8 cellular contexts compared by ENCODE assay signal in genomic region chr2:197499594-197500502, GRCh38. TPM values are rescaled to one million over a fixed set of nuclear protein-coding genes. Genes with fewer than 3 reads are reported as not detected.
DNase-seq lines count a peak whose midpoint lies in the region; ATAC-seq and TF ChIP-seq lines count a peak whose summit lies in the region.

Gene HSPD1 (minus strand): TSS chr2:197499840. CDS start chr2:197498848, 992 bp downstream.
Gene HSPE1 (plus strand): TSS chr2:197500379. CDS start chr2:197500437, 58 bp downstream.

- H3K27me3 ChIP-seq in right atrium auricular region: no peaks in the 10 kb centered on the region
- no peaks in the 10 kb centered on the region for H3K27me3 ChIP-seq in uterus

- peaks cover 42% of the 10 kb centered on the region for H3K36me3 ChIP-seq in right atrium auricular region
- H3K36me3 ChIP-seq in uterus: no peaks in the 10 kb centered on the region

- intact Hi-C loops in T-helper 2 cell treated with Interferon-gamma antibody and Interleukin-4, amounts not matched to agents 100 ng/mL and 5 ng/mL, for 36 hours (cut with micrococcal nuclease): loop anchor here (1.0 to 5.0 kb wide), 12 partner anchors 15 to 1337 kb away; partner anchors contain the start of genes ANKRD44, CCDC150, COQ10B and MARS2
- intact Hi-C loops in uterus (cut with DNase I; ENCODE audit: low total_unique reads): loop anchor here (10.0 kb wide), 1 partner anchor 65 kb away; the partner anchor contains the start of gene SF3B1

- DNase-seq in NCI-H187 treated with DMSO at 0.1 percent for 48 hours (lab: John Stamatoyannopoulos, UW) (peak; percentile 62), anterior cingulate cortex (lab: John Stamatoyannopoulos, UW) (peak; percentile 87 to 100 (median 98)), right atrium auricular region (ENCODE audit: low spot score) (peak; percentile 98), pulmonary artery endothelial cell (ENCODE audit: low read depth, low spot score) (peak; percentile 96), uterus (peak; percentile 98 to 99)

- TF ChIP-seq POLR2A in uterus (IDR thresholded peaks at IDR 0.05): peak; percentile 93 to 96

- H3K9me3 ChIP-seq in right atrium auricular region (no peaks in the 10 kb centered on the region), uterus (no peaks in the 10 kb centered on the region)

- ATAC-seq in GM18499 (IDR thresholded peaks at IDR 0.05; ENCODE audit: insufficient read depth, unreplicated experiment) (peak; percentile 73), HG02943 (IDR thresholded peaks at IDR 0.05; ENCODE audit: low read depth, unreplicated experiment) (peak; percentile 75)

- TF ChIP-seq CTCF in right atrium auricular region (IDR thresholded peaks at IDR 0.05): no peak
- peak in 3 of 4 experiments; percentile 50 to 71 (median 57) for TF ChIP-seq CTCF in uterus (IDR thresholded peaks at IDR 0.05)

- H3K4me1 ChIP-seq in right atrium auricular region (peaks cover 0 to 53% of the 10 kb centered on the region in 2 donors), uterus (peaks cover 0 to 14% of the 10 kb centered on the region in 2 donors)

- peak within 1 kb of the TSS; percentile 99 for H3K27ac ChIP-seq in right atrium auricular region
- peak within 1 kb of the TSS; percentile 97 to 99 for H3K27ac ChIP-seq in uterus

- H3K4me3 ChIP-seq in right atrium auricular region (peak within 1 kb of the TSS; percentile 89 to 94), uterus (peak within 1 kb of the TSS; percentile 80 to 90)

RNA-seq across cellular contexts. Expression of gene HSPD1, which starts in this region (rescaled TPM):
- 351 and 353 TPM in 2 replicates for total RNA-seq in T-helper 2 cell treated with Interferon-gamma antibody and Interleukin-4, amounts not matched to agents 100 ng/mL and 5 ng/mL, for 36 hours
- total RNA-seq in right atrium auricular region: 10 to 100 TPM; 70.0 to 96.0 TPM
- 183 and 512 TPM in 2 replicates for total RNA-seq in pulmonary artery endothelial cell
- 100 to 1,000 TPM in 3 of 4 donors, 10 to 100 TPM in 1; 76.8 to 258 (median 161) TPM for total RNA-seq in uterus

RNA-seq across cellular contexts. Expression of gene HSPE1, which starts in this region (rescaled TPM):
- total RNA-seq in T-helper 2 cell treated with Interferon-gamma antibody and Interleukin-4, amounts not matched to agents 100 ng/mL and 5 ng/mL, for 36 hours: 145 and 151 TPM in 2 replicates
- 100 to 1,000 TPM in 1 of 2 donors, 10 to 100 TPM in 1; 82.7 to 122 TPM for total RNA-seq in right atrium auricular region
- 115 and 245 TPM in 2 replicates for total RNA-seq in pulmonary artery endothelial cell
- 10 to 100 TPM; 22.3 to 55.0 (median 39.4) TPM for total RNA-seq in uterus

Comparison
In these comparisons a context has a peak if more than half of its experiments do, and no peak if none do; other contexts are left out.
1. Peak in every context shown above with its lines: DNase-seq, ATAC-seq, H3K4me3 ChIP-seq and H3K27ac ChIP-seq.
2. CTCF ChIP-seq: peak in uterus (3 of 4); none in right atrium auricular region (0 of 2).